18 cellular contexts compared by ENCODE assay signal in genomic region chr5:38719916-38720315, GRCh38.
DNase-seq lines count a peak whose midpoint lies in the region; TF ChIP-seq lines count a peak whose summit lies in the region.
"Had no signal": no experiment of that assay in that cellular context is flagged by ENCODE, and none has a peak within 500 bp of the region (broad histone marks: within the 10 kb centered on the region; RNA-seq: fewer than 3 reads in every experiment).

No MANE protein-coding gene starts in this region.

- BruUV-seq in OCI-LY7 (replicated peaks; lab: Mats Ljungman, UMichigan): no TSS peak

- peak; percentile 44 for DNase-seq in Daoy (ENCODE audit: low read depth)
- peak; percentile 54 for DNase-seq in RKO (ENCODE audit: low spot score)
- DNase-seq in epithelial cell of proximal tubule (ENCODE audit: low read depth): peak; percentile 84
- DNase-seq in pons (ENCODE audit: low spot score): peak; percentile 22
- DNase-seq in COLO668 (lab: John Stamatoyannopoulos, UW; ENCODE audit: unreplicated experiment): no peak
- no peak for DNase-seq in SIG-M5 (lab: John Stamatoyannopoulos, UW)
- no peak for DNase-seq in DMS79 treated with DMSO at 0.1 percent for 48 hours (lab: John Stamatoyannopoulos, UW)
- no peak for DNase-seq in OCI-LY7 (ENCODE audit: low spot score)
- DNase-seq: activated CD4-positive, alpha-beta T cell treated with anti-CD3 and anti-CD28 coated beads, Interleukin-2, amount 10 ng/mL, durations not matched to agents 7 days and 5 days; activated gamma-delta T cell; CD8-positive, alpha-beta memory T cell; lower lobe of right lung; NCI-H2029 treated with DMSO at 0.1 percent for 48 hours; occipital lobe; stimulated activated CD4-positive, alpha-beta T cell treated with anti-CD3 and anti-CD28 coated beads, Interleukin-15, amount 100 ng/mL, for 24 hours; stimulated activated CD8-positive, alpha-beta memory T cell treated with anti-CD3 and anti-CD28 coated beads, Interleukin-4, amount 100 ng/mL, for 48 hours had no signal

- no peak overlapping the region for H3K4me2 ChIP-seq in OCI-LY7 (ENCODE audit: low read length)

- POLR2A ChIA-PET in OCI-LY7 (lab: Charles Lee): interaction anchor here (0.6 kb wide), 1 partner anchor 341 kb away, joined by 3 read pairs; no protein-coding TSS in a partner anchor

- CTCF ChIA-PET in OCI-LY7 (lab: Charles Lee; ENCODE audit: unreplicated experiment): no interaction called here

- TF ChIP-seq CTCF in epithelial cell of proximal tubule (conservative IDR thresholded peaks at IDR 0.05; ENCODE audit: low read depth, low read length) (no peak), OCI-LY7 (conservative IDR thresholded peaks at IDR 0.05; ENCODE audit: low read length) (no peak)

- no peaks in the 10 kb centered on the region for H4K20me1 ChIP-seq in OCI-LY7 (ENCODE audit: insufficient read depth, low read length)

- no peaks in the 10 kb centered on the region for H3K4me1 ChIP-seq in OCI-LY7 (ENCODE audit: insufficient read depth, low read length, poor library complexity, severe bottlenecking)
- H3K4me1 ChIP-seq: HAP-1, lower lobe of right lung had no signal

- H3K4me3 ChIP-seq in epithelial cell of proximal tubule (ENCODE audit: low read depth, low read length) (no peak overlapping the region), OCI-LY7 (ENCODE audit: low read depth, low read length, poor library complexity, severe bottlenecking) (no peak overlapping the region)
- H3K4me3 ChIP-seq: HAP-1, K562, lower lobe of right lung had no signal

- H3K79me2 ChIP-seq in OCI-LY7 (ENCODE audit: insufficient read depth, low read depth, low read length): no peaks in the 10 kb centered on the region

- H3K9me3 ChIP-seq in OCI-LY7 (ENCODE audit: low read length): no peaks in the 10 kb centered on the region
- H3K9me3 ChIP-seq: HAP-1, lower lobe of right lung had no signal

- H3K9me2 ChIP-seq in OCI-LY7 (ENCODE audit: insufficient read depth, low read length): no peaks in the 10 kb centered on the region

- H3K36me3 ChIP-seq in OCI-LY7 (ENCODE audit: insufficient read depth, low read length): no peaks in the 10 kb centered on the region
- H3K36me3 ChIP-seq: HAP-1, lower lobe of right lung had no signal

- no peak overlapping the region for H2AFZ ChIP-seq in OCI-LY7 (ENCODE audit: low read length)

- H3K27ac ChIP-seq in OCI-LY7 (ENCODE audit: low read depth, low read length, poor library complexity, severe bottlenecking): no peak overlapping the region
- H3K27ac ChIP-seq: lower lobe of right lung had no signal

- intact Hi-C loops in OCI-LY7 (cut with micrococcal nuclease; ENCODE audit: unreplicated experiment): no loop called here

Comparison
In these comparisons a context has a peak if more than half of its experiments do, and no peak if none do; other contexts are left out.
1. DNase-seq: peak in Daoy (single experiment), RKO (single experiment), epithelial cell of proximal tubule (single experiment) and pons (single experiment); none in COLO668 (single experiment), SIG-M5 (single experiment), DMS79 treated with DMSO at 0.1 percent for 48 hours (single experiment) and OCI-LY7 (single experiment).